Comparison of ENCODE assay signal across 22 cellular contexts in the genomic region with DNA sequence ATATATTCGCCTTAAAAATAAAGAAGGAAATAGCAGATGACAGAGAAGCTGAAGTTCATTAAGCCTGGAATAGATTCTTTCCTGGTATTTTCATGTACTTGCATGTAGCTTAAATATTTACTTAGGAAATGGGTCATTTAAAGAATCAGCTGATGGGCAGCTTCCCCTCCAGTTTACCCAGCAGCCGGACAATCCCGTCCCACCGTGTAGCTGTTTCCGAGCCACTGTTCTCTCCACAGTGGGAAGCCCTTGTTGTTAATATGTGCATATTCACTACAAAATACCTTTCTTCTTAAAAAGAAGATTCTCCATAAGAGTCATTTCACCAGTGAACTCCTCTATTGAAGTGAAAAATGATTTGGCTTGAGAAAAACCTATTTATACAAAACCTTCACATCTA.
DNase-seq lines count a peak whose midpoint lies in the region; ATAC-seq and TF ChIP-seq lines count a peak whose summit lies in the region.
"Had no signal": no experiment of that assay in that cellular context is flagged by ENCODE, and none has a peak within 500 bp of the region (broad histone marks: within the 10 kb centered on the region; RNA-seq: fewer than 3 reads in every experiment).

No MANE protein-coding gene starts in this region.

- in situ Hi-C loops in G401 (cut with HindIII; ENCODE audit: low sequenced_read_pairs): no loop called here

- peak overlapping the region; percentile 48 for H2AFZ ChIP-seq in neuron (ENCODE audit: low read depth, low read length)

- peak overlapping the region; percentile 62 for H3K27ac Mint-ChIP-seq in glutamatergic neuron (ENCODE audit: unreplicated experiment)
- H3K27ac Mint-ChIP-seq: activated naive CD8-positive, alpha-beta T cell treated with anti-CD3 and anti-CD28 coated beads, Interleukin-2, amount 10 ng/mL, durations not matched to agents 7 days and 5 days; activated T-helper 17 cell treated with anti-CD3 and anti-CD28 coated beads, Interleukin-2, amount 50 U/mL, for 72 hours had no signal

- H3K27me3 ChIP-seq in neuron (ENCODE audit: insufficient read depth, low read length): no peaks in the 10 kb centered on the region
- H3K27me3 ChIP-seq: BLaER1 treated with 17β-estradiol and CSF1 and Interleukin-3, amounts not matched to agents 10 nM and 100 nM; upper lobe of right lung had no signal

- no peaks in the 10 kb centered on the region for H3K36me3 ChIP-seq in neuron (ENCODE audit: insufficient read depth, low read length)
- H3K36me3 ChIP-seq: BLaER1 treated with 17β-estradiol and CSF1 and Interleukin-3, amounts not matched to agents 10 nM and 100 nM; upper lobe of right lung had no signal

- H3K36me3 Mint-ChIP-seq in glutamatergic neuron (ENCODE audit: unreplicated experiment): no peaks in the 10 kb centered on the region

- peaks cover 3% of the 10 kb centered on the region for H3K9me3 Mint-ChIP-seq in glutamatergic neuron (ENCODE audit: unreplicated experiment)
- H3K9me3 Mint-ChIP-seq: activated naive CD8-positive, alpha-beta T cell treated with anti-CD3 and anti-CD28 coated beads, Interleukin-2, amount 10 ng/mL, durations not matched to agents 7 days and 5 days; activated T-helper 17 cell treated with anti-CD3 and anti-CD28 coated beads, Interleukin-2, amount 50 U/mL, for 72 hours; stimulated activated naive CD8-positive, alpha-beta T cell treated with anti-CD3 and anti-CD28 coated beads, Interleukin-15, amount 100 ng/mL, for 72 hours had no signal

- no peak for TF ChIP-seq CTCF in 22Rv1 (IDR thresholded peaks at IDR 0.05)
- no peak for TF ChIP-seq CTCF in glutamatergic neuron (IDR thresholded peaks at IDR 0.05; ENCODE audit: partially characterized antibody, unreplicated experiment)

- peaks cover 4% of the 10 kb centered on the region for H3K27me3 Mint-ChIP-seq in glutamatergic neuron (ENCODE audit: unreplicated experiment)
- H3K27me3 Mint-ChIP-seq: activated naive CD8-positive, alpha-beta T cell treated with anti-CD3 and anti-CD28 coated beads, Interleukin-2, amount 10 ng/mL, durations not matched to agents 7 days and 5 days; activated T-helper 17 cell treated with anti-CD3 and anti-CD28 coated beads, Interleukin-2, amount 50 U/mL, for 72 hours; stimulated activated naive CD8-positive, alpha-beta T cell treated with anti-CD3 and anti-CD28 coated beads, Interleukin-15, amount 100 ng/mL, for 72 hours had no signal

- peaks cover 24% of the 10 kb centered on the region for H3K4me1 Mint-ChIP-seq in glutamatergic neuron (ENCODE audit: low read depth, unreplicated experiment)
- H3K4me1 Mint-ChIP-seq: activated T-helper 17 cell treated with anti-CD3 and anti-CD28 coated beads, Interleukin-2, amount 50 U/mL, for 72 hours; stimulated activated naive CD8-positive, alpha-beta T cell treated with anti-CD3 and anti-CD28 coated beads, Interleukin-15, amount 100 ng/mL, for 72 hours had no signal

- H3K4me3 Mint-ChIP-seq in glutamatergic neuron (ENCODE audit: unreplicated experiment): no peak overlapping the region
- H3K4me3 Mint-ChIP-seq: activated naive CD8-positive, alpha-beta T cell treated with anti-CD3 and anti-CD28 coated beads, Interleukin-2, amount 10 ng/mL, durations not matched to agents 7 days and 5 days; activated T-helper 17 cell treated with anti-CD3 and anti-CD28 coated beads, Interleukin-2, amount 50 U/mL, for 72 hours; stimulated activated naive CD8-positive, alpha-beta T cell treated with anti-CD3 and anti-CD28 coated beads, Interleukin-15, amount 100 ng/mL, for 72 hours had no signal

- H3K9me3 ChIP-seq in neuron (ENCODE audit: low read length): no peaks in the 10 kb centered on the region
- H3K9me3 ChIP-seq: BLaER1 treated with 17β-estradiol and CSF1 and Interleukin-3, amounts not matched to agents 10 nM and 100 nM; SK-N-SH; upper lobe of right lung had no signal

- peak; percentile 17 for DNase-seq in NCI-H146 (lab: John Stamatoyannopoulos, UW)
- DNase-seq in glutamatergic neuron: no peak
- DNase-seq in T-helper 9 cell: no peak
- no peak for DNase-seq in NCI-H446 treated with DMSO at 0.1 percent for 48 hours (lab: John Stamatoyannopoulos, UW)
- DNase-seq in G401 (ENCODE audit: low spot score): no peak
- DNase-seq: activated CD4-positive, alpha-beta T cell treated with anti-CD3 and anti-CD28 coated beads, Interleukin-2, amount 50 U/mL, for 4 hours; activated CD8-positive, alpha-beta memory T cell treated with anti-CD3 and anti-CD28 coated beads, Interleukin-2, amount 50 U/mL, for 4 hours; activated naive CD8-positive, alpha-beta T cell treated with anti-CD3 and anti-CD28 coated beads, Interleukin-2, amount 10 ng/mL, durations not matched to agents 7 days and 5 days; effector CD8-positive, alpha-beta T cell; GOT3; KBM-7; NCI-H226; right cardiac atrium; RPMI8226; SK-N-SH; stimulated activated naive CD8-positive, alpha-beta T cell treated with anti-CD3 and anti-CD28 coated beads, Interleukin-15, amount 100 ng/mL, for 72 hours; upper lobe of right lung had no signal

- H3K4me3 ChIP-seq in neuron (ENCODE audit: low read length): no peak overlapping the region
- H3K4me3 ChIP-seq: BLaER1 treated with 17β-estradiol and CSF1 and Interleukin-3, amounts not matched to agents 10 nM and 100 nM; upper lobe of right lung had no signal

- 0 out of 2 replicates have a peak overlapping the region, but pooled peaks have one; percentile 1 for H3K27ac ChIP-seq in 22Rv1
- H3K27ac ChIP-seq: BLaER1 treated with 17β-estradiol and CSF1 and Interleukin-3, amounts not matched to agents 10 nM and 100 nM; upper lobe of right lung had no signal

- no peak for ATAC-seq in GM18511 (IDR thresholded peaks at IDR 0.05; ENCODE audit: unreplicated experiment)
- ATAC-seq: activated T-helper 17 cell treated with anti-CD3 and anti-CD28 coated beads, Interleukin-2, amount 50 U/mL, for 72 hours; stimulated activated naive CD8-positive, alpha-beta T cell treated with anti-CD3 and anti-CD28 coated beads, Interleukin-15, amount 100 ng/mL, for 72 hours had no signal

- H3K4me1 ChIP-seq in neuron (ENCODE audit: insufficient read depth, low read length): peaks cover 35% of the 10 kb centered on the region
